In genomic region chr9:109974143-109974917, GRCh38 we compare ENCODE assay signal across 1 cellular context.
TF ChIP-seq lines count a peak whose summit lies in the region.

No MANE protein-coding gene starts in this region.

TF ChIP-seq in HepG2, 621 proteins besides CTCF, POLR2A, EP300 and RAD21 (continued from another document):
- TF ChIP-seq KIAA2018 (CRISPR knock-in tag; IDR thresholded peaks at IDR 0.05; ENCODE audit: borderline replicate concordance) (no peak), ZNF878 (CRISPR knock-in tag; IDR thresholded peaks at IDR 0.05) (no peak), ZMYM3 (CRISPR knock-in tag; IDR thresholded peaks at IDR 0.05) (no peak), ESRRA (CRISPR knock-in tag; IDR thresholded peaks at IDR 0.05; ENCODE audit: low read depth) (no peak), MEIS1 (CRISPR knock-in tag; IDR thresholded peaks at IDR 0.05; ENCODE audit: borderline replicate concordance) (no peak), ZFAT (CRISPR knock-in tag; conservative IDR thresholded peaks at IDR 0.05) (no peak), RBFOX2 (IDR thresholded peaks at IDR 0.05; ENCODE audit: low read depth, low read length) (no peak), ZNF891 (CRISPR knock-in tag; IDR thresholded peaks at IDR 0.05) (no peak), SNRNP70 (IDR thresholded peaks at IDR 0.05; ENCODE audit: low read depth, low read length) (no peak), POGZ (CRISPR knock-in tag; IDR thresholded peaks at IDR 0.05) (no peak)
- TF ChIP-seq, protein P1, sequence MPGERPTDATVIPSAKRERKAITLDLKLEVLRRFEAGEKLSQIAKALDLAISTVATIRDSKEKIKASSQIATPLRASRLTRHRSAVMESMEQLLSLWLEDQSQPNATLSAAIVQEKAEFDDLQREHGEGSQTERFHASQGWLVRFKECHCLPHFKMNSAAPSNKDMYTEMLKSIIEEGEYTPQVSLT (CRISPR knock-in tag; IDR thresholded peaks at IDR 0.05; ENCODE audit: borderline replicate concordance, low read depth): no peak
- TF ChIP-seq, protein P2, sequence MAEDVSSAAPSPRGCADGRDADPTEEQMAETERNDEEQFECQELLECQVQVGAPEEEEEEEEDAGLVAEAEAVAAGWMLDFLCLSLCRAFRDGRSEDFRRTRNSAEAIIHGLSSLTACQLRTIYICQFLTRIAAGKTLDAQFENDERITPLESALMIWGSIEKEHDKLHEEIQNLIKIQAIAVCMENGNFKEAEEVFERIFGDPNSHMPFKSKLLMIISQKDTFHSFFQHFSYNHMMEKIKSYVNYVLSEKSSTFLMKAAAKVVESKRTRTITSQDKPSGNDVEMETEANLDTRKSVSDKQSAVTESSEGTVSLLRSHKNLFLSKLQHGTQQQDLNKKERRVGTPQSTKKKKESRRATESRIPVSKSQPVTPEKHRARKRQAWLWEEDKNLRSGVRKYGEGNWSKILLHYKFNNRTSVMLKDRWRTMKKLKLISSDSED (CRISPR knock-in tag; IDR thresholded peaks at IDR 0.05): no peak
- TF ChIP-seq, protein P3, sequence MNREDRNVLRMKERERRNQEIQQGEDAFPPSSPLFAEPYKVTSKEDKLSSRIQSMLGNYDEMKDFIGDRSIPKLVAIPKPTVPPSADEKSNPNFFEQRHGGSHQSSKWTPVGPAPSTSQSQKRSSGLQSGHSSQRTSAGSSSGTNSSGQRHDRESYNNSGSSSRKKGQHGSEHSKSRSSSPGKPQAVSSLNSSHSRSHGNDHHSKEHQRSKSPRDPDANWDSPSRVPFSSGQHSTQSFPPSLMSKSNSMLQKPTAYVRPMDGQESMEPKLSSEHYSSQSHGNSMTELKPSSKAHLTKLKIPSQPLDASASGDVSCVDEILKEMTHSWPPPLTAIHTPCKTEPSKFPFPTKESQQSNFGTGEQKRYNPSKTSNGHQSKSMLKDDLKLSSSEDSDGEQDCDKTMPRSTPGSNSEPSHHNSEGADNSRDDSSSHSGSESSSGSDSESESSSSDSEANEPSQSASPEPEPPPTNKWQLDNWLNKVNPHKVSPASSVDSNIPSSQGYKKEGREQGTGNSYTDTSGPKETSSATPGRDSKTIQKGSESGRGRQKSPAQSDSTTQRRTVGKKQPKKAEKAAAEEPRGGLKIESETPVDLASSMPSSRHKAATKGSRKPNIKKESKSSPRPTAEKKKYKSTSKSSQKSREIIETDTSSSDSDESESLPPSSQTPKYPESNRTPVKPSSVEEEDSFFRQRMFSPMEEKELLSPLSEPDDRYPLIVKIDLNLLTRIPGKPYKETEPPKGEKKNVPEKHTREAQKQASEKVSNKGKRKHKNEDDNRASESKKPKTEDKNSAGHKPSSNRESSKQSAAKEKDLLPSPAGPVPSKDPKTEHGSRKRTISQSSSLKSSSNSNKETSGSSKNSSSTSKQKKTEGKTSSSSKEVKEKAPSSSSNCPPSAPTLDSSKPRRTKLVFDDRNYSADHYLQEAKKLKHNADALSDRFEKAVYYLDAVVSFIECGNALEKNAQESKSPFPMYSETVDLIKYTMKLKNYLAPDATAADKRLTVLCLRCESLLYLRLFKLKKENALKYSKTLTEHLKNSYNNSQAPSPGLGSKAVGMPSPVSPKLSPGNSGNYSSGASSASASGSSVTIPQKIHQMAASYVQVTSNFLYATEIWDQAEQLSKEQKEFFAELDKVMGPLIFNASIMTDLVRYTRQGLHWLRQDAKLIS (CRISPR knock-in tag; IDR thresholded peaks at IDR 0.05): no peak
